In genomic region chr16:3009568-3010390, GRCh38 we compare ENCODE assay signal across 18 cellular contexts. TPM values are rescaled to one million over a fixed set of nuclear protein-coding genes. Genes with fewer than 3 reads are reported as not detected.
DNase-seq lines count a peak whose midpoint lies in the region; ATAC-seq, FAIRE-seq and TF ChIP-seq lines count a peak whose summit lies in the region.
"Had no signal": no experiment of that assay in that cellular context is flagged by ENCODE, and none has a peak within 500 bp of the region (broad histone marks: within the 10 kb centered on the region; RNA-seq: fewer than 3 reads in every experiment).

No MANE protein-coding gene starts in this region.

- DNase-seq in NCI-H748 (lab: John Stamatoyannopoulos, UW; ENCODE audit: unreplicated experiment) (peak; percentile 27), NCI-H748 treated with DMSO at 0.1 percent for 48 hours (lab: John Stamatoyannopoulos, UW) (no peak), astrocyte of the hippocampus (ENCODE audit: low read depth, low spot score) (peak; percentile 51), kidney (peak; percentile 88), thyroid gland (peak; percentile 73 to 76), HCEC 1CT (no peak)
- no peak for DNase-seq in CD8-positive, alpha-beta T cell
- DNase-seq: activated CD8-positive, alpha-beta memory T cell treated with anti-CD3 and anti-CD28 coated beads, Interleukin-2, amount 10 ng/mL, durations not matched to agents 7 days and 5 days; activated naive CD8-positive, alpha-beta T cell treated with anti-CD3 and anti-CD28 coated beads, Interleukin-2, amount 10 ng/mL, durations not matched to agents 7 days and 5 days; EL; NCI-H1930; OCI-M1 had no signal

- H3K4me3 Mint-ChIP-seq in CD8-positive, alpha-beta T cell: no peak overlapping the region
- H3K4me3 Mint-ChIP-seq: activated CD8-positive, alpha-beta memory T cell treated with anti-CD3 and anti-CD28 coated beads, Interleukin-2, amount 10 ng/mL, durations not matched to agents 7 days and 5 days had no signal

- H3K36me3 ChIP-seq in kidney (ENCODE audit: control insufficient read depth in 1 of 2, insufficient read depth in 2 of 2, low read length in 2 of 2) (no peaks in the 10 kb centered on the region), thyroid gland (no peaks in the 10 kb centered on the region)
- H3K36me3 ChIP-seq in CD8-positive, alpha-beta T cell (ENCODE audit: insufficient read depth, low read length): no peaks in the 10 kb centered on the region
- H3K36me3 ChIP-seq: right atrium auricular region, suprapubic skin had no signal

- H3K27ac ChIP-seq in kidney (ENCODE audit: low read depth in 2 of 2, low read length in 2 of 2): peak overlapping the region in 1 of 2 donors; percentile 74
- no peak overlapping the region for H3K27ac ChIP-seq in thyroid gland
- no peak overlapping the region for H3K27ac ChIP-seq in CD8-positive, alpha-beta T cell (ENCODE audit: low read depth, low read length)
- H3K27ac ChIP-seq: coronary artery, right atrium auricular region, suprapubic skin had no signal

- CTCF ChIA-PET in CD8-positive, alpha-beta T cell (lab: Charles Lee): interaction anchor here (1.0 to 11.6 kb wide), 2 partner anchors 21 to 50 kb away, joined by 3 to 193 read pairs; no protein-coding TSS in a partner anchor

- H3K4me1 Mint-ChIP-seq in CD8-positive, alpha-beta T cell (ENCODE audit: low read depth): peaks cover 33% of the 10 kb centered on the region

- POLR2A ChIA-PET in CD8-positive, alpha-beta T cell (lab: Charles Lee): no interaction called here

- H3K4me3 ChIP-seq in kidney (ENCODE audit: low read length in 2 of 2): no peak overlapping the region
- no peak overlapping the region for H3K4me3 ChIP-seq in thyroid gland (replicated peaks in 1 of 3)
- no peak overlapping the region for H3K4me3 ChIP-seq in CD8-positive, alpha-beta T cell (ENCODE audit: low read depth, low read length)
- H3K4me3 ChIP-seq: coronary artery, right atrium auricular region, suprapubic skin had no signal

- no peaks in the 10 kb centered on the region for H3K9me3 ChIP-seq in kidney (ENCODE audit: control insufficient read depth in 1 of 2, low read length in 2 of 2)
- H3K9me3 ChIP-seq in thyroid gland: no peaks in the 10 kb centered on the region
- no peaks in the 10 kb centered on the region for H3K9me3 ChIP-seq in CD8-positive, alpha-beta T cell (ENCODE audit: low read length)
- H3K9me3 ChIP-seq: right atrium auricular region, suprapubic skin had no signal

- H3K9ac ChIP-seq in kidney (ENCODE audit: low read length in 2 of 2): peak overlapping the region in 1 of 2 donors; percentile 19

- H3K9me3 Mint-ChIP-seq in CD8-positive, alpha-beta T cell: no peaks in the 10 kb centered on the region
- H3K9me3 Mint-ChIP-seq: activated naive CD8-positive, alpha-beta T cell treated with anti-CD3 and anti-CD28 coated beads, Interleukin-2, amount 10 ng/mL, durations not matched to agents 7 days and 5 days had no signal

- FAIRE-seq in kidney (lab: Jason Lieb, UNC): no peak

- H3K27me3 Mint-ChIP-seq in CD8-positive, alpha-beta T cell (ENCODE audit: low read depth): no peaks in the 10 kb centered on the region

- intact Hi-C loops in kidney (cut with DNase I): no loop called here
- intact Hi-C loops in thyroid gland (cut with DNase I): no loop called here
- intact Hi-C loops in CD8-positive, alpha-beta T cell (cut with DNase I, micrococcal nuclease): no loop called here

- H3K27ac Mint-ChIP-seq in CD8-positive, alpha-beta T cell: no peak overlapping the region
- H3K27ac Mint-ChIP-seq: activated CD8-positive, alpha-beta memory T cell treated with anti-CD3 and anti-CD28 coated beads, Interleukin-2, amount 10 ng/mL, durations not matched to agents 7 days and 5 days; activated naive CD8-positive, alpha-beta T cell treated with anti-CD3 and anti-CD28 coated beads, Interleukin-2, amount 10 ng/mL, durations not matched to agents 7 days and 5 days had no signal

- no peak for ATAC-seq in CD8-positive, alpha-beta T cell
- no peak for ATAC-seq in GM18502 (IDR thresholded peaks at IDR 0.05; ENCODE audit: poor library complexity, unreplicated experiment)
- ATAC-seq: activated CD8-positive, alpha-beta memory T cell treated with anti-CD3 and anti-CD28 coated beads, Interleukin-2, amount 10 ng/mL, durations not matched to agents 7 days and 5 days had no signal

- TF ChIP-seq CTCF in kidney (IDR thresholded peaks at IDR 0.05; ENCODE audit: borderline replicate concordance, extremely low read depth, insufficient read depth): no peak
- TF ChIP-seq CTCF in thyroid gland (IDR thresholded peaks at IDR 0.05): no peak
- TF ChIP-seq CTCF in CD8-positive, alpha-beta T cell (IDR thresholded peaks at IDR 0.05): no peak

- 34 to 37% methylated on average over 15 to 20 of the region's 21 CpGs for WGBS in thyroid gland, 2 donors

- TF ChIP-seq POLR2A in thyroid gland (IDR thresholded peaks at IDR 0.05): no peak

- H3K36me3 Mint-ChIP-seq in CD8-positive, alpha-beta T cell: no peaks in the 10 kb centered on the region
- H3K36me3 Mint-ChIP-seq: activated CD8-positive, alpha-beta memory T cell treated with anti-CD3 and anti-CD28 coated beads, Interleukin-2, amount 10 ng/mL, durations not matched to agents 7 days and 5 days; activated naive CD8-positive, alpha-beta T cell treated with anti-CD3 and anti-CD28 coated beads, Interleukin-2, amount 10 ng/mL, durations not matched to agents 7 days and 5 days had no signal

- H3K4me1 ChIP-seq in kidney (ENCODE audit: control insufficient read depth in 1 of 2, insufficient read depth in 1 of 2, low read depth in 1 of 2, low read length in 2 of 2): peaks cover 0 to 3% of the 10 kb centered on the region in 2 donors
- H3K4me1 ChIP-seq in thyroid gland: peaks cover 9 to 19% of the 10 kb centered on the region in 2 donors
- peaks cover 32% of the 10 kb centered on the region for H3K4me1 ChIP-seq in CD8-positive, alpha-beta T cell (ENCODE audit: insufficient read depth, low read length)

- no peaks in the 10 kb centered on the region for H3K27me3 ChIP-seq in thyroid gland
- peaks cover 6% of the 10 kb centered on the region for H3K27me3 ChIP-seq in CD8-positive, alpha-beta T cell (ENCODE audit: insufficient read depth, low read length)

RNA-seq across cellular contexts. Expression of gene CLDN9, which starts 2.9 kb away (rescaled TPM):
- total RNA-seq in kidney (0.60 TPM), thyroid gland (under 1 TPM in 1 of 4 donors, not detected in 3; 0.33 TPM)
- not detected for polyA plus RNA-seq in kidney (ENCODE audit: insufficient read depth, low read depth, low replicate concordance)
- not detected for total RNA-seq in CD8-positive, alpha-beta T cell
- total RNA-seq: activated naive CD8-positive, alpha-beta T cell treated with anti-CD3 and anti-CD28 coated beads, Interleukin-2, amount 10 ng/mL, durations not matched to agents 7 days and 5 days; fibroblast of villous mesenchyme; mesenteric fat pad; suprapubic skin had no signal

RNA-seq across cellular contexts. Expression of gene CLDN6, which starts 8.2 kb away (rescaled TPM):
- 0.47 TPM for total RNA-seq in kidney
- not detected for polyA plus RNA-seq in kidney (ENCODE audit: insufficient read depth, low read depth, low replicate concordance)
- total RNA-seq in thyroid gland: not detected
- not detected for total RNA-seq in CD8-positive, alpha-beta T cell
- total RNA-seq: activated CD8-positive, alpha-beta memory T cell treated with anti-CD3 and anti-CD28 coated beads, Interleukin-2, amount 10 ng/mL, durations not matched to agents 7 days and 5 days; activated naive CD8-positive, alpha-beta T cell treated with anti-CD3 and anti-CD28 coated beads, Interleukin-2, amount 10 ng/mL, durations not matched to agents 7 days and 5 days; fibroblast of villous mesenchyme; mesenteric fat pad; right atrium auricular region; suprapubic skin had no signal

RNA-seq across cellular contexts. Expression of gene TNFRSF12A, which starts 10.4 kb away (rescaled TPM):
- total RNA-seq in kidney (114 TPM), thyroid gland (100 to 1,000 TPM in 1 of 4 donors, 10 to 100 TPM in 3; 47.9 to 110 (median 67.0) TPM)
- 87.3 TPM for polyA plus RNA-seq in kidney (ENCODE audit: insufficient read depth, low read depth, low replicate concordance)
- total RNA-seq in CD8-positive, alpha-beta T cell: 1 to 10 TPM; 2.0 to 2.5 TPM

RNA-seq across cellular contexts. Expression of gene HCFC1R1, which starts 14.0 kb away (rescaled TPM):
- 61.3 TPM for total RNA-seq in kidney
- polyA plus RNA-seq in kidney (ENCODE audit: insufficient read depth, low read depth, low replicate concordance): 332 TPM
- 10 to 100 TPM; 10.1 to 51.7 (median 29.7) TPM for total RNA-seq in thyroid gland
- 1 to 10 TPM; 6.4 to 7.1 TPM for total RNA-seq in CD8-positive, alpha-beta T cell

RNA-seq across cellular contexts. Expression of gene THOC6, which starts 14.1 kb away (rescaled TPM):
- total RNA-seq in kidney: 26.1 TPM
- polyA plus RNA-seq in kidney (ENCODE audit: insufficient read depth, low read depth, low replicate concordance): 21.2 TPM
- 10 to 100 TPM; 16.5 to 19.1 (median 17.6) TPM for total RNA-seq in thyroid gland
- 10 to 100 TPM; 13.1 to 14.0 TPM for total RNA-seq in CD8-positive, alpha-beta T cell

Comparison
In these comparisons a context has a peak if more than half of its experiments do, and no peak if none do; other contexts are left out.
1. DNase-seq: peak in NCI-H748 (single experiment), astrocyte of the hippocampus (single experiment), kidney (single experiment) and thyroid gland (2 of 2); none in NCI-H748 treated with DMSO at 0.1 percent for 48 hours (single experiment), CD8-positive, alpha-beta T cell (0 of 7) and HCEC 1CT (single experiment).
2. RNA of gene TNFRSF12A, which starts 10.4 kb away (total RNA-seq): 114 TPM in kidney (single experiment) and 47.9 to 110 TPM in thyroid gland; 2.0 to 2.5 TPM in CD8-positive, alpha-beta T cell; every median in the first group is over 10 times any median in the second.